In genomic region chr3:172750368-172751187, GRCh38 we compare ENCODE assay signal across 1 cellular context.
TF ChIP-seq lines count a peak whose summit lies in the region.

TSS of gene ECT2 (plus strand) at chr3:172750726. CDS start at chr3:172754531, 3,805 bp downstream.

TF ChIP-seq in WTC11, 78 proteins besides CTCF, POLR2A, EP300 and RAD21 (continued from another document):
- no peak for TF ChIP-seq ZNF425 (CRISPR knock-in tag; conservative IDR thresholded peaks at IDR 0.05)
